8 cellular contexts compared by ENCODE assay signal in the genomic region with DNA sequence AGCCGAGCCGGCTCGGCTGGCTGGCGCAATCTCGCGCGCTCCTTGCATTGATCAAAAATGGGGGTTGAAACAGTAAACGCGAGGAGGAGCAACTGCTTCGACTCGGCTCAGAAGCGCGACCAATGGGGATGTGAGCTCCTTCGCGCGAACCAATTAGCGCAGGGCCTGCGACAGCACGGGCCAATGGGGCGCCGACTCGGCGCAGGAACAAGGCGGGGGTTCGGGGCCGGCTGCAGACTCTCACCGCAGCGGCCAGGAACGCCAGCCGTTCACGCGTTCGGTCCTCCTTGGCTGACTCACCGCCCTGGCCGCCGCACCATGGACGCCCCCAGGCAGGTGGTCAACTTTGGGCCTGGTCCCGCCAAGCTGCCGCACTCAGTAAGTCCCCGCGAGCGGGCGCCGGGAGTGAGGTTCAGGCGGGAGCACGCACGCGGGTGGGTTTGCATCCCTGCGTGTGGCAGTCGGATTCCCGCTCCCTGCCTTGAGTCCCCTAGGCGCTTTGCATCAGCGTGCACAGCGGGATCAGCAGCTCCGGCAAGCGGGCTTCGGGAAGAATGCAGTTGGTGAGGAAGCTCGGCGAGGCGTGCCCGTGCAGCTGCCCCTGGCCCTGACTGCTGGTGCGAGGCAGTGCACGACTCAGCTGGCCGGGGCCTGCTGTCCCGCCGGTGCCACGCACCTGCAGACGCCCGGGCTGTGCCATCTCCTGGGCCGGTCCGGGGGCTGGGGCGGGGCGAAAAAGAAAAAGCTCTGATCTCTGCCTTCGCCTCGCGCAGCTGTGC. TPM values are rescaled to one million over a fixed set of nuclear protein-coding genes. Genes with fewer than 3 reads are reported as not detected.
A peak's percentile ranks its signal among the peaks of the same experiment; 100 is the strongest.
DNase-seq lines count a peak whose midpoint lies in the region; ATAC-seq lines count a peak whose summit lies in the region.

A gene (plus strand): TSS at position 233 of the 779 bp plus-strand sequence. CDS start 86 bp downstream, at position 319.

- ATAC-seq in HG02571 (IDR thresholded peaks at IDR 0.05; ENCODE audit: unreplicated experiment) = peak; percentile 98

- H3K4me3 ChIP-seq in GM08714 (ENCODE audit: low read length) (peak within 1 kb of the TSS; percentile 83), SK-N-MC (peak within 1 kb of the TSS; percentile 94)

- H3K9me3 ChIP-seq in SK-N-MC (ENCODE audit: low read depth, low read length) = no peaks in the 10 kb centered on the region

- H3K27ac Mint-ChIP-seq in activated naive CD4-positive, alpha-beta T cell treated with anti-CD3 and anti-CD28 coated beads, Interleukin-2, amount 10 ng/mL, durations not matched to agents 7 days and 5 days = peak within 1 kb of the TSS; percentile 92

- H3K4me3 Mint-ChIP-seq in activated naive CD4-positive, alpha-beta T cell treated with anti-CD3 and anti-CD28 coated beads, Interleukin-2, amount 10 ng/mL, durations not matched to agents 7 days and 5 days = peak within 1 kb of the TSS; percentile 88

- peaks cover 57% of the 10 kb centered on the region for H3K4me1 Mint-ChIP-seq in activated naive CD4-positive, alpha-beta T cell treated with anti-CD3 and anti-CD28 coated beads, Interleukin-2, amount 10 ng/mL, durations not matched to agents 7 days and 5 days

- H3K9me3 Mint-ChIP-seq in activated naive CD4-positive, alpha-beta T cell treated with anti-CD3 and anti-CD28 coated beads, Interleukin-2, amount 10 ng/mL, durations not matched to agents 7 days and 5 days = no peaks in the 10 kb centered on the region

- DNase-seq in NCI-H1048 (lab: John Stamatoyannopoulos, UW) (peak; percentile 91), SK-N-MC (ENCODE audit: low read depth, low spot score) (peak; percentile 92), glomerular endothelial cell (ENCODE audit: extremely low read depth, low read depth, low spot score) (peak; percentile 74), occipital lobe (lab: John Stamatoyannopoulos, UW) (peak; percentile 90)
- DNase-seq in activated naive CD4-positive, alpha-beta T cell treated with anti-CD3 and anti-CD28 coated beads, Interleukin-2, amount 10 ng/mL, durations not matched to agents 7 days and 5 days = peak; percentile 95

- CTCF ChIA-PET in activated naive CD4-positive, alpha-beta T cell treated with anti-CD3 and anti-CD28 coated beads, Interleukin-2, amount 10 ng/mL, durations not matched to agents 7 days and 5 days (lab: Charles Lee) = interaction anchor here (0.6 to 1.6 kb wide), 6 partner anchors 13 to 165 kb away, joined by 3 to 7 read pairs (median 4); no protein-coding TSS in a partner anchor

- H3K27ac ChIP-seq in SK-N-MC (peak within 1 kb of the TSS; percentile 98), temporal lobe (ENCODE audit: low read depth, low read length) (peak within 1 kb of the TSS; percentile 92)

- H3K36me3 Mint-ChIP-seq in activated naive CD4-positive, alpha-beta T cell treated with anti-CD3 and anti-CD28 coated beads, Interleukin-2, amount 10 ng/mL, durations not matched to agents 7 days and 5 days = peaks cover 21% of the 10 kb centered on the region

- peak within 1 kb of the TSS; percentile 98 for H3K9ac ChIP-seq in SK-N-MC (ENCODE audit: insufficient read length)

- peaks cover 47% of the 10 kb centered on the region for H3K36me3 ChIP-seq in SK-N-MC (ENCODE audit: insufficient read depth, low read length)

- peaks cover 6% of the 10 kb centered on the region for H3K27me3 Mint-ChIP-seq in activated naive CD4-positive, alpha-beta T cell treated with anti-CD3 and anti-CD28 coated beads, Interleukin-2, amount 10 ng/mL, durations not matched to agents 7 days and 5 days

RNA-seq across cellular contexts. Expression of the gene that starts here (rescaled TPM):
- total RNA-seq in glomerular endothelial cell (15.5 and 22.7 TPM in 2 replicates), occipital lobe (31.8 TPM), temporal lobe (41.6 TPM)

Comparison
In these comparisons a context has a peak if more than half of its experiments do, and no peak if none do; other contexts are left out.
1. Peak in every context shown above with its lines: DNase-seq, ATAC-seq, H3K4me3 ChIP-seq and H3K27ac ChIP-seq.